ENCODE assay signal across 22 cellular contexts in the genomic region with DNA sequence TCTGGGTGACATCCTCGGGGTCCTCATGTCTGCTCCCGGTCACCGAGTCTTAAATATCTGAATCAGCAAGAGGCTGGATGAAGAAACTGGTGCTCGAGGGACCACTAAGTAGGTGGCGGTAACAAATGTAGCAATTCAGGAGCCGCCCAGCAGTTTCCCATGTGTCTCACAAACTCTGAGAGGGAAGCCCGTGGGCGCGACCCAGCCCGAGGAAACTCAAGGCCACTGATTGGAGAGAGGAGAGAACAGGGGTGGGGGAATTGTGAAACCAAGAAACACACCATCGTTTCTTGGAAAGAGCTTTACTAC. TPM values are rescaled to one million over a fixed set of nuclear protein-coding genes. Genes with fewer than 3 reads are reported as not detected.
DNase-seq lines count a peak whose midpoint lies in the region; ATAC-seq and TF ChIP-seq lines count a peak whose summit lies in the region.
"Had no signal": no experiment of that assay in that cellular context is flagged by ENCODE, and none has a peak within 500 bp of the region (broad histone marks: within the 10 kb centered on the region; RNA-seq: fewer than 3 reads in every experiment).

No MANE protein-coding gene starts in this region.

- intact Hi-C loops in esophagus squamous epithelium (cut with DNase I) (no loop called here), left colon (cut with DNase I, micrococcal nuclease) (no loop called here)

- TF ChIP-seq CTCF in 22Rv1 (IDR thresholded peaks at IDR 0.05) (no peak), choroid plexus epithelial cell (conservative IDR thresholded peaks at IDR 0.05; ENCODE audit: low read depth, low read length) (no peak), osteoblast (IDR thresholded peaks at IDR 0.05; ENCODE audit: extremely low read depth, low read depth, low read length) (no peak), esophagus squamous epithelium (IDR thresholded peaks at IDR 0.05) (no peak)

- H3K4me2 ChIP-seq in GM23248 (ENCODE audit: unreplicated experiment) (peak overlapping the region; percentile 67), osteoblast (ENCODE audit: insufficient read depth, low read length) (peak overlapping the region; percentile 44)

- H3K27me3 ChIP-seq in GM23248 (replicated peaks; ENCODE audit: insufficient read depth): no peaks in the 10 kb centered on the region
- H3K27me3 ChIP-seq in osteoblast (ENCODE audit: insufficient read depth, low read length): no peaks in the 10 kb centered on the region
- H3K27me3 ChIP-seq in esophagus squamous epithelium: no peaks in the 10 kb centered on the region
- H3K27me3 ChIP-seq: uterus had no signal

- peaks cover 16% of the 10 kb centered on the region for H3K79me2 ChIP-seq in GM23248 (ENCODE audit: insufficient read depth)
- H3K79me2 ChIP-seq in osteoblast (ENCODE audit: insufficient read depth, low read length): peaks cover 75% of the 10 kb centered on the region
- H3K79me2 ChIP-seq: parathyroid adenoma had no signal

- H2AFZ ChIP-seq in GM23248: peak overlapping the region; percentile 64
- peak overlapping the region; percentile 19 for H2AFZ ChIP-seq in osteoblast (ENCODE audit: low read length)
- H2AFZ ChIP-seq: parathyroid adenoma had no signal

- no peaks in the 10 kb centered on the region for H3K36me3 ChIP-seq in GM23248 (ENCODE audit: low read depth)
- H3K36me3 ChIP-seq in osteoblast (ENCODE audit: insufficient read depth, low read length): peaks cover 65% of the 10 kb centered on the region
- no peaks in the 10 kb centered on the region for H3K36me3 ChIP-seq in esophagus squamous epithelium
- H3K36me3 ChIP-seq: uterus had no signal

- ATAC-seq in HG02973 (IDR thresholded peaks at IDR 0.05; ENCODE audit: unreplicated experiment): no peak
- ATAC-seq in left colon: no peak
- ATAC-seq: esophagus mucosa had no signal

- in situ Hi-C loops in GM23248 (cut with MboI): no loop called here

- H3K4me3 ChIP-seq in GM23248 (peak overlapping the region; percentile 36), choroid plexus epithelial cell (ENCODE audit: low read depth, low read length) (no peak overlapping the region), osteoblast (ENCODE audit: insufficient read depth, low read length) (peak overlapping the region; percentile 23), esophagus squamous epithelium (no peak overlapping the region)
- H3K4me3 ChIP-seq: uterus had no signal

- no peak for TF ChIP-seq POLR2A in esophagus squamous epithelium (IDR thresholded peaks at IDR 0.05)

- no peaks in the 10 kb centered on the region for H3K9me3 ChIP-seq in GM23248 (ENCODE audit: low read depth)
- H3K9me3 ChIP-seq in osteoblast (ENCODE audit: low read depth, low read length): no peaks in the 10 kb centered on the region
- no peaks in the 10 kb centered on the region for H3K9me3 ChIP-seq in esophagus squamous epithelium
- H3K9me3 ChIP-seq: uterus had no signal

- WGBS in GM23248 (ENCODE audit: low coverage in 1 of 2, low lambda C conversion rate in 2 of 2, missing lambda C conversion rate in 2 of 2), 2 experiments: 4 to 6% methylated on average over 11 of the region's 11 CpGs
- 65 to 71% methylated on average over 8 to 10 of the region's 11 CpGs for WGBS in esophagus squamous epithelium, 2 donors

- peak; percentile 93 for DNase-seq in GM23248
- DNase-seq in choroid plexus epithelial cell (ENCODE audit: low read depth): peak; percentile 41
- DNase-seq in osteoblast (ENCODE audit: insufficient read length, low spot score, missing footprints): peak; percentile 91
- no peak for DNase-seq in kidney tubule cell (ENCODE audit: low spot score)
- no peak for DNase-seq in esophagus squamous epithelium (lab: John Stamatoyannopoulos, UW)
- DNase-seq in left colon: no peak
- DNase-seq: activated CD4-positive, alpha-beta T cell treated with anti-CD3 and anti-CD28 coated beads for 4 hours; activated naive CD4-positive, alpha-beta T cell treated with anti-CD3 and anti-CD28 coated beads for 36 hours; activated T-cell treated with anti-CD3 and anti-CD28 coated beads for 4 hours; AML-193; HCEC 1CT; hippocampal formation; kidney glomerular epithelial cell; NCI-H1694 treated with DMSO at 0.1 percent for 48 hours; NCI-H446 treated with DMSO at 0.1 percent for 48 hours; stimulated activated naive CD4-positive, alpha-beta T cell treated with Interleukin-2 at 50 U/mL for 16 hours; T-helper 9 cell had no signal

- H3K4me1 ChIP-seq in GM23248 (ENCODE audit: insufficient read depth) (peaks cover 52% of the 10 kb centered on the region), osteoblast (ENCODE audit: insufficient read depth, low read length) (peaks cover 41% of the 10 kb centered on the region), esophagus squamous epithelium (peaks cover 0 to 17% (median 7%) of the 10 kb centered on the region in 3 donors)
- H3K4me1 ChIP-seq: parathyroid adenoma, uterus had no signal

- H3K27ac ChIP-seq in 22Rv1: peak overlapping the region; percentile 100
- peak overlapping the region; percentile 88 for H3K27ac ChIP-seq in GM23248
- peak overlapping the region; percentile 97 for H3K27ac ChIP-seq in osteoblast (ENCODE audit: low read depth, low read length)
- H3K27ac ChIP-seq in esophagus squamous epithelium: no peak overlapping the region
- H3K27ac ChIP-seq: parathyroid adenoma, uterus had no signal

- peak overlapping the region; percentile 81 for H3K9ac ChIP-seq in GM23248
- H3K9ac ChIP-seq: parathyroid adenoma had no signal

- no peaks in the 10 kb centered on the region for H4K20me1 ChIP-seq in GM23248 (ENCODE audit: insufficient read depth)
- H4K20me1 ChIP-seq in osteoblast (ENCODE audit: insufficient read depth, low read length): no peaks in the 10 kb centered on the region

- H3F3A ChIP-seq in GM23248 (ENCODE audit: insufficient read depth): peaks cover 43% of the 10 kb centered on the region

- H3K9me2 ChIP-seq in GM23248 (ENCODE audit: insufficient read depth): no peaks in the 10 kb centered on the region

RNA-seq across cellular contexts. Expression of gene MLPH, which starts 10.7 kb away (rescaled TPM):
- total RNA-seq in GM23248 (2014; rRNA removed; shearing (Covaris generic)): 4.7 and 8.1 TPM in 2 replicates
- 10.8 and 14.9 TPM in 2 replicates for polyA plus RNA-seq in GM23248 (2016; fragmentation: Nextera tagmentation; extraction: Ambion mirVana)
- total RNA-seq in osteoblast: 25.7 and 32.1 TPM in 2 replicates
- total RNA-seq in esophagus squamous epithelium: 10 to 100 TPM in 2 of 4 donors, 1 to 10 TPM in 2; 1.8 to 10.5 (median 7.6) TPM
- total RNA-seq in left colon: 100 to 1,000 TPM; 117 to 139 TPM
- total RNA-seq: activated naive CD4-positive, alpha-beta T cell treated with anti-CD3 and anti-CD28 coated beads for 36 hours had no signal

Comparison
In these comparisons a context has a peak if more than half of its experiments do, and no peak if none do; other contexts are left out.
1. H3K27ac ChIP-seq: peak in 22Rv1 (single experiment), GM23248 (single experiment) and osteoblast (single experiment); none in esophagus squamous epithelium (0 of 4).
2. DNase-seq: peak in GM23248 (single experiment), choroid plexus epithelial cell (single experiment) and osteoblast (single experiment); none in kidney tubule cell (single experiment), esophagus squamous epithelium (single experiment) and left colon (0 of 2).
3. H3K4me3 ChIP-seq: peak in GM23248 (single experiment) and osteoblast (single experiment); none in choroid plexus epithelial cell (single experiment) and esophagus squamous epithelium (0 of 4).